Comparison of ENCODE assay signal across 9 cellular contexts in the genomic region with DNA sequence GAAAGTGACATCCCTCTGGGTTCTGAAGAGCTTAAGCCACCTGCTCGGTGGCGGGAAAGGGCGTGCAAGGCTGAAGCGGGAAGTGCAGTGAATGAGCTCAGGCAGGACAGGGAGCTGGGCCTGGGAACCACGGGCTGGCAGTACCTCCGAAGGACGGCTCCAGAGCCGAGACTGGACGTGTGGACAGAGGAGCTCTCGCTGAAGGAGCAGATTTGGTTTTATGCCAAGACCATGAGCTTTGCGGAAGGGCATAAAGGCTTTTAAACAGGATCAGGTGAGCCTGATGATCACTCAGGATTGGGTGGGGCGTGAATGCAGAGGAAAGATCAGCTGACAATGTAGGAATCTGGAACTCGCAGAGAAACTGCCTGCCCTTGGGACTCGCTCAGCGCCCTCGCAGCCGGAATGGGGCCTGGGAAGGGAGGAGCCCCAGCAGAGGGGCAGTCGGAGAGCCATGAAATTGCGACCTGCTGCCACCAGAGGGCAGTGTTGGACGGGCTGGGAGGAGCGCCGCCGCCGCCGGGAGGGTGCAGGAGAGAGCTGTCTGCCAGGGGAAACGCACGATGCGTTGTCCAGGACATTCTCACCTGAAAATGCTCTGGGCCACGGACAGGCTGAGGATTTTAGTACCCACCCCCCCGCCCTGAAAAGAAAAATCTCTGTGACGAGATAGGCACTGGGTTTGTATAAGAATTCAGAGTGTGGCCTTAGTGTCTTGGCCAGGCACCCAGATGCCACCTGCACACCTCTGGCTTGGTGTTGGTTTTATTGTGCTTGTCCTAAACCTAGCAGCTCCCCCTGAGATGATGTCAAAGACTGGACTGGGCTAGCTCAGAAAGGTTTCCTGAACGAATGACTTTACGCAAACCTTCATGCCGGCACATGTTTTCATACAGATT.
A peak's percentile ranks its signal among the peaks of the same experiment; 100 is the strongest.
DNase-seq lines count a peak whose midpoint lies in the region; ATAC-seq and TF ChIP-seq lines count a peak whose summit lies in the region.
"Had no signal": no experiment of that assay in that cellular context is flagged by ENCODE, and none has a peak within 500 bp of the region (broad histone marks: within the 10 kb centered on the region; RNA-seq: fewer than 3 reads in every experiment).

No MANE protein-coding gene starts in this region.

- H3K9me3 ChIP-seq in HCT116 (ENCODE audit: control insufficient read depth in 1 of 2, insufficient read depth in 1 of 2, low read depth in 1 of 2, low read length in 2 of 2) (no peaks in the 10 kb centered on the region), iPS-20b (ENCODE audit: insufficient read depth, low read depth, low read length) (no peaks in the 10 kb centered on the region), smooth muscle cell (replicated peaks; ENCODE audit: low read depth) (no peaks in the 10 kb centered on the region)
- H3K9me3 ChIP-seq: BLaER1 had no signal

- peaks cover 4% of the 10 kb centered on the region for H3K4me1 Mint-ChIP-seq in T-helper 2 cell treated with Interferon-gamma antibody and Interleukin-4, amounts not matched to agents 5 μg/mL and 100 μg/mL, for 36 hours (ENCODE audit: low read depth)

- intact Hi-C loops in HCT116 (cut with micrococcal nuclease), result loop anchor here (2.0 kb wide), 1 partner anchor 1246 kb away; no protein-coding TSS in a partner anchor

- H3K4me1 ChIP-seq in HCT116 (ENCODE audit: control insufficient read depth in 1 of 2, insufficient read depth in 2 of 2, low read length in 2 of 2), result no peaks in the 10 kb centered on the region
- H3K4me1 ChIP-seq in iPS-20b (ENCODE audit: insufficient read depth, low read length), result no peaks in the 10 kb centered on the region
- no peaks in the 10 kb centered on the region for H3K4me1 ChIP-seq in smooth muscle cell (ENCODE audit: low read depth)

- H3K27ac ChIP-seq in HCT116 (ENCODE audit: low read depth, low read length) (no peak overlapping the region), brain microvascular endothelial cell (no peak overlapping the region), iPS-20b (ENCODE audit: low read length) (no peak overlapping the region), smooth muscle cell (ENCODE audit: low read depth) (no peak overlapping the region)
- H3K27ac ChIP-seq: BLaER1 had no signal

- H3K27me3 ChIP-seq in HCT116 (ENCODE audit: insufficient read depth, low read length) (no peaks in the 10 kb centered on the region), brain microvascular endothelial cell (replicated peaks) (no peaks in the 10 kb centered on the region), iPS-20b (ENCODE audit: insufficient read depth, low read length) (peaks cover 43% of the 10 kb centered on the region), smooth muscle cell (ENCODE audit: low read depth) (peaks cover 42% of the 10 kb centered on the region)

- POLR2A ChIA-PET in HCT116 (lab: Charles Lee), result no interaction called here

- no peak overlapping the region for H3K4me2 ChIP-seq in HCT116 (ENCODE audit: low read length)
- peak overlapping the region; percentile 74 for H3K4me2 ChIP-seq in smooth muscle cell
- H3K4me2 ChIP-seq: BLaER1 had no signal

- no peak overlapping the region for H3K27ac Mint-ChIP-seq in T-helper 2 cell treated with Interferon-gamma antibody and Interleukin-4, amounts not matched to agents 5 μg/mL and 100 μg/mL, for 36 hours

- H4K20me1 ChIP-seq in HCT116 (ENCODE audit: insufficient read depth) (no peaks in the 10 kb centered on the region), smooth muscle cell (ENCODE audit: low read depth) (no peaks in the 10 kb centered on the region)

- in situ Hi-C loops in brain microvascular endothelial cell (cut with HindIII; ENCODE audit: low pct_ligation_motif_present, low sequenced_read_pairs), result no loop called here

- H3K9ac ChIP-seq in HCT116 (ENCODE audit: low read length), result no peak overlapping the region
- no peak overlapping the region for H3K9ac ChIP-seq in iPS-20b (ENCODE audit: low read depth, low read length)
- H3K9ac ChIP-seq in smooth muscle cell (ENCODE audit: low read depth), result no peak overlapping the region
- H3K9ac ChIP-seq: BLaER1 had no signal

- H3K9me2 ChIP-seq in HCT116 (ENCODE audit: insufficient read depth), result no peaks in the 10 kb centered on the region

- H3K9me3 Mint-ChIP-seq in T-helper 2 cell treated with Interferon-gamma antibody and Interleukin-4, amounts not matched to agents 5 μg/mL and 100 μg/mL, for 36 hours, result no peaks in the 10 kb centered on the region

- H3K79me2 ChIP-seq in HCT116 (ENCODE audit: insufficient read depth, low read length), result no peaks in the 10 kb centered on the region
- no peaks in the 10 kb centered on the region for H3K79me2 ChIP-seq in smooth muscle cell (ENCODE audit: low read depth)

- H3F3A ChIP-seq in smooth muscle cell (ENCODE audit: low read depth), result no peaks in the 10 kb centered on the region

- peak; percentile 93 for ATAC-seq in HCT116

- CTCF ChIA-PET in HCT116 (lab: Charles Lee), result no interaction called here

- no peak overlapping the region for H3K4me3 Mint-ChIP-seq in T-helper 2 cell treated with Interferon-gamma antibody and Interleukin-4, amounts not matched to agents 5 μg/mL and 100 μg/mL, for 36 hours

- BruUV-seq in HCT116 (replicated peaks; lab: Mats Ljungman, UMichigan), result no TSS peak

- H3K36me3 ChIP-seq in HCT116 (ENCODE audit: control insufficient read depth in 1 of 2, insufficient read depth in 2 of 2, low read length in 2 of 2) (no peaks in the 10 kb centered on the region), brain microvascular endothelial cell (replicated peaks) (no peaks in the 10 kb centered on the region), iPS-20b (ENCODE audit: insufficient read depth, low read depth, low read length) (no peaks in the 10 kb centered on the region), smooth muscle cell (ENCODE audit: low read depth) (no peaks in the 10 kb centered on the region)
- H3K36me3 ChIP-seq: BLaER1 had no signal

- WGBS in smooth muscle cell (ENCODE audit: low lambda C conversion rate), result 24% methylated on average over 34 of the region's 34 CpGs

- TF ChIP-seq CTCF in HCT116 (IDR thresholded peaks at IDR 0.05 in 2 of 3, conservative IDR thresholded peaks at IDR 0.05 in 1 of 3; ENCODE audit: borderline replicate concordance in 1 of 3, insufficient read depth in 1 of 3, low read depth in 2 of 3, low read length in 2 of 3), result peak; percentile 66 to 73 (median 66)
- TF ChIP-seq CTCF in brain microvascular endothelial cell (IDR thresholded peaks at IDR 0.05; ENCODE audit: low read depth, low read length, missing control alignments), result peak; percentile 97
- peak; percentile 96 for TF ChIP-seq CTCF in smooth muscle cell (IDR thresholded peaks at IDR 0.05; ENCODE audit: borderline replicate concordance, insufficient read depth, poor library complexity, severe bottlenecking)

- TF ChIP-seq RAD21 in HCT116 (IDR thresholded peaks at IDR 0.05; ENCODE audit: low read depth), result peak; percentile 59

- H3K4me3 ChIP-seq in HCT116 (replicated peaks in 1 of 2; ENCODE audit: low read depth in 1 of 2, low read length in 2 of 2), result no peak overlapping the region
- peak overlapping the region; percentile 17 for H3K4me3 ChIP-seq in brain microvascular endothelial cell (ENCODE audit: low read depth, low read length)
- H3K4me3 ChIP-seq in iPS-20b (ENCODE audit: low read length), result peak overlapping the region; percentile 22; the same call in 1 of the 2 replicates
- H3K4me3 ChIP-seq in smooth muscle cell, result no peak overlapping the region
- H3K4me3 ChIP-seq: BLaER1 had no signal

- H2AFZ ChIP-seq in HCT116 (ENCODE audit: low read depth, low read length, poor library complexity, severe bottlenecking) (no peak overlapping the region), smooth muscle cell (ENCODE audit: low read depth) (no peak overlapping the region)

- peaks cover 9% of the 10 kb centered on the region for H3K27me3 Mint-ChIP-seq in T-helper 2 cell treated with Interferon-gamma antibody and Interleukin-4, amounts not matched to agents 5 μg/mL and 100 μg/mL, for 36 hours (ENCODE audit: low read depth)

- RAD21 ChIA-PET in HCT116 (lab: Charles Lee; ENCODE audit: low non-redundant PET in 1 of 2, low total read pairs in 2 of 2, uncharacterized antibody in 2 of 2, unreplicated experiment in 2 of 2), result no interaction called here

- no peak for TF ChIP-seq POLR2A in HCT116 (IDR thresholded peaks at IDR 0.05; ENCODE audit: borderline replicate concordance, extremely low read depth, insufficient read depth, insufficient read length)

- DNase-seq in NCI-H2081 (lab: John Stamatoyannopoulos, UW), result peak; percentile 82 to 84
- no peak for DNase-seq in NCI-H2081 treated with DMSO at 0.1 percent for 48 hours (lab: John Stamatoyannopoulos, UW)
- peak; percentile 13 for DNase-seq in HCT116 (ENCODE audit: low read depth, low spot score)
- peak; percentile 65 for DNase-seq in LoVo (ENCODE audit: low spot score)
- DNase-seq in T-helper 2 cell treated with Interferon-gamma antibody and Interleukin-4, amounts not matched to agents 5 μg/mL and 100 μg/mL, for 36 hours (ENCODE audit: low spot score), result peak; percentile 58
- peak; percentile 70 for DNase-seq in brain microvascular endothelial cell
- peak; percentile 62 for DNase-seq in smooth muscle cell (lab: John Stamatoyannopoulos, UW; ENCODE audit: unreplicated experiment)

- H3K36me3 Mint-ChIP-seq in T-helper 2 cell treated with Interferon-gamma antibody and Interleukin-4, amounts not matched to agents 5 μg/mL and 100 μg/mL, for 36 hours (ENCODE audit: low read depth), result no peaks in the 10 kb centered on the region

TF ChIP-seq in HCT116, 20 proteins besides CTCF, POLR2A, EP300 and RAD21 (continues in another document):
- TF ChIP-seq EZH2 (IDR thresholded peaks at IDR 0.05), result no peak
- TF ChIP-seq, protein P1, sequence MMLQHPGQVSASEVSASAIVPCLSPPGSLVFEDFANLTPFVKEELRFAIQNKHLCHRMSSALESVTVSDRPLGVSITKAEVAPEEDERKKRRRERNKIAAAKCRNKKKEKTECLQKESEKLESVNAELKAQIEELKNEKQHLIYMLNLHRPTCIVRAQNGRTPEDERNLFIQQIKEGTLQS (IDR thresholded peaks at IDR 0.05), result no peak
- no peak for TF ChIP-seq ZBTB33 (IDR thresholded peaks at IDR 0.05; ENCODE audit: extremely low read depth, insufficient replicate concordance, low read length)
- no peak for TF ChIP-seq CBX3 (IDR thresholded peaks at IDR 0.05; ENCODE audit: low read depth)
- TF ChIP-seq SIN3A (IDR thresholded peaks at IDR 0.05; ENCODE audit: low read depth), result no peak

Comparison
In these comparisons a context has a peak if more than half of its experiments do, and no peak if none do; other contexts are left out.
1. H3K4me3 ChIP-seq: peak in brain microvascular endothelial cell (single experiment) and iPS-20b (single experiment); none in HCT116 (0 of 2) and smooth muscle cell (single experiment).
2. Peak in every context shown above with its lines, with median percentiles within 50 percentile points of each other: CTCF ChIP-seq.